Comparison of ENCODE assay signal across 8 cellular contexts in genomic region chr5:141821430-141821925, GRCh38. TPM values are rescaled to one million over a fixed set of nuclear protein-coding genes. Genes with fewer than 3 reads are reported as not detected.
DNase-seq lines count a peak whose midpoint lies in the region; ATAC-seq and TF ChIP-seq lines count a peak whose summit lies in the region.

No MANE protein-coding gene starts in this region.

- H3K4me3 ChIP-seq in epithelial cell of esophagus (ENCODE audit: low read length) = no peak overlapping the region

- TF ChIP-seq CTCF in epithelial cell of esophagus (IDR thresholded peaks at IDR 0.05; ENCODE audit: insufficient read depth, low read depth, low read length, missing control alignments) = no peak

- ATAC-seq in HG02588 (IDR thresholded peaks at IDR 0.05; ENCODE audit: unreplicated experiment) (no peak), GM19452 (IDR thresholded peaks at IDR 0.05; ENCODE audit: unreplicated experiment) (no peak)

- DNase-seq in DMS 273 treated with DMSO at 0.1 percent for 48 hours (lab: John Stamatoyannopoulos, UW) (peak; percentile 57), NCI-H460 (ENCODE audit: extremely low read depth, low read depth) (peak; percentile 95), epithelial cell of esophagus (ENCODE audit: low read depth) (peak; percentile 57), occipital lobe (lab: John Stamatoyannopoulos, UW) (peak; percentile 37), DMS153 (lab: John Stamatoyannopoulos, UW) (no peak)
- no peak for DNase-seq in activated CD8-positive, alpha-beta memory T cell treated with anti-CD3 and anti-CD28 coated beads, Interleukin-2, amount 50 U/mL, for 4 hours

RNA-seq across cellular contexts. Expression of gene PCDH1, which starts 56.7 kb away (rescaled TPM):
- 3.3 TPM in 2 replicates for total RNA-seq in NCI-H460 (2014; rRNA removed; shearing (Covaris generic))
- polyA plus RNA-seq in NCI-H460 (2014; cell fraction: nucleus; rRNA removed) = 0.67 and 0.69 TPM in 2 replicates
- 27.0 TPM for total RNA-seq in occipital lobe

Comparison
In these comparisons a context has a peak if more than half of its experiments do, and no peak if none do; other contexts are left out.
1. DNase-seq: peak in DMS 273 treated with DMSO at 0.1 percent for 48 hours (single experiment), NCI-H460 (single experiment), epithelial cell of esophagus (single experiment) and occipital lobe (single experiment); none in activated CD8-positive, alpha-beta memory T cell treated with anti-CD3 and anti-CD28 coated beads, Interleukin-2, amount 50 U/mL, for 4 hours (single experiment) and DMS153 (single experiment).